9 cellular contexts compared by ENCODE assay signal in genomic region chr19:42268142-42268703, GRCh38. TPM values are rescaled to one million over a fixed set of nuclear protein-coding genes. Genes with fewer than 3 reads are reported as not detected.
DNase-seq lines count a peak whose midpoint lies in the region; ATAC-seq and TF ChIP-seq lines count a peak whose summit lies in the region.
"Had no signal": no experiment of that assay in that cellular context is flagged by ENCODE, and none has a peak within 500 bp of the region (broad histone marks: within the 10 kb centered on the region; RNA-seq: fewer than 3 reads in every experiment).

No MANE protein-coding gene starts in this region.

- peak; percentile 58 for ATAC-seq in CD4-positive, alpha-beta T cell (ENCODE audit: poor library complexity)
- peak; percentile 62 for ATAC-seq in GM19455 (IDR thresholded peaks at IDR 0.05; ENCODE audit: unreplicated experiment)
- peak; percentile 24 for ATAC-seq in HG03575 (IDR thresholded peaks at IDR 0.05; ENCODE audit: extremely low read depth, insufficient number of reproducible peaks, low FRiP score, unreplicated experiment)
- ATAC-seq in lung (ENCODE audit: insufficient read depth, low FRiP score): peak; percentile 80

- POLR2A ChIA-PET in CD4-positive, alpha-beta T cell (lab: Charles Lee): interaction anchor here (0.8 to 4.4 kb wide), 6 partner anchors 11 to 25 kb away, joined by 3 to 59 read pairs (median 6); partner anchors contain the start of genes ERF and GSK3A
- POLR2A ChIA-PET in activated CD4-positive, alpha-beta memory T cell treated with anti-CD3 and anti-CD28 coated beads, Interleukin-2, amount 10 ng/mL, durations not matched to agents 7 days and 5 days (lab: Charles Lee): interaction anchor here (0.7 to 2.7 kb wide), 6 partner anchors 10 to 49 kb away, joined by 3 to 11 read pairs (median 4); partner anchors contain the start of genes ERF, GSK3A and ZNF526

- no peak overlapping the region for H3K27ac Mint-ChIP-seq in CD4-positive, alpha-beta T cell
- H3K27ac Mint-ChIP-seq in activated CD4-positive, alpha-beta memory T cell treated with anti-CD3 and anti-CD28 coated beads, Interleukin-2, amount 10 ng/mL, durations not matched to agents 7 days and 5 days: no peak overlapping the region
- H3K27ac Mint-ChIP-seq: stimulated activated naive CD8-positive, alpha-beta T cell treated with anti-CD3 and anti-CD28 coated beads, Interleukin-15, Interleukin-2, amounts not matched to agents 100 ng/mL and 50 ng/mL, for 24 hours had no signal

- intact Hi-C loops in CD4-positive, alpha-beta T cell (cut with DNase I, micrococcal nuclease): loop anchor here (1.0 kb wide), 5 partner anchors 13 to 25 kb away; partner anchors contain the start of gene ERF (in 1 of the 2)

- no peak for TF ChIP-seq CTCF in CD4-positive, alpha-beta T cell (IDR thresholded peaks at IDR 0.05)
- no peak for TF ChIP-seq CTCF in lung (IDR thresholded peaks at IDR 0.05; ENCODE audit: control extremely low read depth, extremely low read depth)

- peaks cover 15% of the 10 kb centered on the region for H3K36me3 Mint-ChIP-seq in CD4-positive, alpha-beta T cell (ENCODE audit: low read depth)
- H3K36me3 Mint-ChIP-seq in activated CD4-positive, alpha-beta memory T cell treated with anti-CD3 and anti-CD28 coated beads, Interleukin-2, amount 10 ng/mL, durations not matched to agents 7 days and 5 days (ENCODE audit: low read depth): peaks cover 21% of the 10 kb centered on the region

- H3K9me3 ChIP-seq in CD4-positive, alpha-beta T cell (ENCODE audit: control insufficient read depth, low read length): no peaks in the 10 kb centered on the region
- H3K9me3 ChIP-seq in lung (ENCODE audit: control insufficient read depth in 2 of 2, insufficient read depth in 1 of 2, low read length in 1 of 2): no peaks in the 10 kb centered on the region

- H3K4me3 Mint-ChIP-seq in CD4-positive, alpha-beta T cell: no peak overlapping the region
- no peak overlapping the region for H3K4me3 Mint-ChIP-seq in activated CD4-positive, alpha-beta memory T cell treated with anti-CD3 and anti-CD28 coated beads, Interleukin-2, amount 10 ng/mL, durations not matched to agents 7 days and 5 days
- H3K4me3 Mint-ChIP-seq: stimulated activated naive CD8-positive, alpha-beta T cell treated with anti-CD3 and anti-CD28 coated beads, Interleukin-15, Interleukin-2, amounts not matched to agents 100 ng/mL and 50 ng/mL, for 24 hours had no signal

- WGBS in lung, 2 donors: 0% methylated on average over 46 of the region's 46 CpGs

- peaks cover 9 to 11% of the 10 kb centered on the region in 2 donors for H3K4me1 ChIP-seq in lung (ENCODE audit: control insufficient read depth in 2 of 2, insufficient read depth in 2 of 2, low read length in 2 of 2)

- no peaks in the 10 kb centered on the region for H3K9me3 Mint-ChIP-seq in CD4-positive, alpha-beta T cell
- no peaks in the 10 kb centered on the region for H3K9me3 Mint-ChIP-seq in activated CD4-positive, alpha-beta memory T cell treated with anti-CD3 and anti-CD28 coated beads, Interleukin-2, amount 10 ng/mL, durations not matched to agents 7 days and 5 days
- H3K9me3 Mint-ChIP-seq: stimulated activated naive CD8-positive, alpha-beta T cell treated with anti-CD3 and anti-CD28 coated beads, Interleukin-15, Interleukin-2, amounts not matched to agents 100 ng/mL and 50 ng/mL, for 24 hours had no signal

- peak overlapping the region; percentile 46 for H3K4me3 ChIP-seq in lung

- no peaks in the 10 kb centered on the region for H3K27me3 Mint-ChIP-seq in CD4-positive, alpha-beta T cell
- no peaks in the 10 kb centered on the region for H3K27me3 Mint-ChIP-seq in activated CD4-positive, alpha-beta memory T cell treated with anti-CD3 and anti-CD28 coated beads, Interleukin-2, amount 10 ng/mL, durations not matched to agents 7 days and 5 days
- H3K27me3 Mint-ChIP-seq: stimulated activated naive CD8-positive, alpha-beta T cell treated with anti-CD3 and anti-CD28 coated beads, Interleukin-15, Interleukin-2, amounts not matched to agents 100 ng/mL and 50 ng/mL, for 24 hours had no signal

- CTCF ChIA-PET in CD4-positive, alpha-beta T cell (lab: Charles Lee): interaction anchor here (1.8 kb wide), 1 partner anchor 12 kb away, joined by 5 read pairs; no protein-coding TSS in a partner anchor
- CTCF ChIA-PET in activated CD4-positive, alpha-beta memory T cell treated with anti-CD3 and anti-CD28 coated beads, Interleukin-2, amount 10 ng/mL, durations not matched to agents 7 days and 5 days (lab: Charles Lee): interaction anchor here (1.0 to 1.4 kb wide), 2 partner anchors 11 to 25 kb away, joined by 4 to 6 read pairs; partner anchors contain the start of gene GSK3A

- no peaks in the 10 kb centered on the region for H3K27me3 ChIP-seq in CD4-positive, alpha-beta T cell (ENCODE audit: control insufficient read depth, insufficient read depth, low read length)
- no peaks in the 10 kb centered on the region for H3K27me3 ChIP-seq in lung (ENCODE audit: control insufficient read depth, insufficient read depth)

- H3K36me3 ChIP-seq in lung (ENCODE audit: control insufficient read depth in 2 of 2, insufficient read depth in 2 of 2, low read length in 2 of 2): peaks cover 4 to 16% of the 10 kb centered on the region in 2 donors

- H3K27ac ChIP-seq in CD4-positive, alpha-beta T cell (ENCODE audit: low read depth, low read length): peak overlapping the region; percentile 98
- peak overlapping the region; percentile 96 to 97 for H3K27ac ChIP-seq in lung (ENCODE audit: low read depth in 1 of 2, low read length in 1 of 2)

- H3K4me1 Mint-ChIP-seq in CD4-positive, alpha-beta T cell (ENCODE audit: low read depth): peaks cover 22% of the 10 kb centered on the region
- peaks cover 29% of the 10 kb centered on the region for H3K4me1 Mint-ChIP-seq in activated CD4-positive, alpha-beta memory T cell treated with anti-CD3 and anti-CD28 coated beads, Interleukin-2, amount 10 ng/mL, durations not matched to agents 7 days and 5 days

- DNase-seq in CD4-positive, alpha-beta T cell: peak; percentile 94 to 99 (median 96)
- DNase-seq in NCI-H82 (lab: John Stamatoyannopoulos, UW) (peak; percentile 100), lung (ENCODE audit: low spot score) (peak; percentile 100)
- peak; percentile 99 for DNase-seq in activated CD4-positive, alpha-beta memory T cell treated with anti-CD3 and anti-CD28 coated beads, Interleukin-2, amount 10 ng/mL, durations not matched to agents 7 days and 5 days
- peak; percentile 97 for DNase-seq in effector CD8-positive, alpha-beta T cell (lab: John Stamatoyannopoulos, UW)
- peak; percentile 97 to 99 (median 97) for DNase-seq in stimulated activated CD4-positive, alpha-beta T cell treated with anti-CD3 and anti-CD28 coated beads, TNF-alpha, amount 100 ng/mL, for 24 hours (ENCODE audit: low read depth in 3 of 3)

RNA-seq across cellular contexts. Expression of gene CIC, which starts 0.8 kb away (rescaled TPM):
- total RNA-seq in CD4-positive, alpha-beta T cell: 100 to 1,000 TPM; 114 to 119 TPM
- total RNA-seq in activated CD4-positive, alpha-beta memory T cell treated with anti-CD3 and anti-CD28 coated beads, Interleukin-2, amount 10 ng/mL, durations not matched to agents 7 days and 5 days: 10 to 100 TPM; 86.5 to 88.8 TPM
- total RNA-seq in lung: 10 to 100 TPM; 31.2 to 84.5 TPM
- 10 to 100 TPM; 38.2 to 43.0 TPM for polyA plus RNA-seq in lung

RNA-seq across cellular contexts. Expression of gene ERF, which starts 13.3 kb away (rescaled TPM):
- total RNA-seq in CD4-positive, alpha-beta T cell: 100 to 1,000 TPM; 105 to 113 TPM
- total RNA-seq in activated CD4-positive, alpha-beta memory T cell treated with anti-CD3 and anti-CD28 coated beads, Interleukin-2, amount 10 ng/mL, durations not matched to agents 7 days and 5 days: 10 to 100 TPM; 46.9 to 52.6 TPM
- total RNA-seq in lung: 10 to 100 TPM; 24.2 to 53.6 TPM
- 10 to 100 TPM; 35.2 to 50.8 TPM for polyA plus RNA-seq in lung

RNA-seq across cellular contexts. Expression of gene GSK3A, which starts 25.8 kb away (rescaled TPM):
- total RNA-seq in CD4-positive, alpha-beta T cell: 10 to 100 TPM; 13.6 to 13.9 TPM
- total RNA-seq in activated CD4-positive, alpha-beta memory T cell treated with anti-CD3 and anti-CD28 coated beads, Interleukin-2, amount 10 ng/mL, durations not matched to agents 7 days and 5 days: 10 to 100 TPM; 48.9 to 50.7 TPM
- total RNA-seq in lung: 10 to 100 TPM; 23.7 to 38.8 TPM
- polyA plus RNA-seq in lung: 10 to 100 TPM; 53.7 to 54.2 TPM

RNA-seq across cellular contexts. Expression of gene PRR19, which starts 33.7 kb away (rescaled TPM):
- total RNA-seq in CD4-positive, alpha-beta T cell: under 1 TPM in 1 of 2 experiments, not detected in 1; 0.16 TPM
- under 1 TPM; 0.45 to 0.91 TPM for total RNA-seq in activated CD4-positive, alpha-beta memory T cell treated with anti-CD3 and anti-CD28 coated beads, Interleukin-2, amount 10 ng/mL, durations not matched to agents 7 days and 5 days
- total RNA-seq in lung: 1 to 10 TPM in 1 of 2 donors, under 1 TPM in 1; 0.23 to 1.0 TPM
- polyA plus RNA-seq in lung: under 1 TPM; 0.63 to 0.92 TPM

RNA-seq across cellular contexts. Expression of gene PAFAH1B3, which starts 34.2 kb away (rescaled TPM):
- total RNA-seq in CD4-positive, alpha-beta T cell: 10 to 100 TPM; 10.6 to 11.8 TPM
- total RNA-seq in activated CD4-positive, alpha-beta memory T cell treated with anti-CD3 and anti-CD28 coated beads, Interleukin-2, amount 10 ng/mL, durations not matched to agents 7 days and 5 days: 10 to 100 TPM; 30.6 to 32.7 TPM
- 10 to 100 TPM; 30.1 to 30.6 TPM for total RNA-seq in lung
- polyA plus RNA-seq in lung: 10 to 100 TPM; 27.2 to 33.0 TPM

Comparison
In these comparisons a context has a peak if more than half of its experiments do, and no peak if none do; other contexts are left out.
1. Peak in every context shown above with its lines: DNase-seq, ATAC-seq, H3K4me3 ChIP-seq and H3K27ac ChIP-seq.
2. ATAC-seq: peak in every context shown above with its lines; median percentile 80 in lung; 62 in GM19455; 58 in CD4-positive, alpha-beta T cell; 24 in HG03575.